Comparison of ENCODE assay signal across 8 cellular contexts in the genomic region with DNA sequence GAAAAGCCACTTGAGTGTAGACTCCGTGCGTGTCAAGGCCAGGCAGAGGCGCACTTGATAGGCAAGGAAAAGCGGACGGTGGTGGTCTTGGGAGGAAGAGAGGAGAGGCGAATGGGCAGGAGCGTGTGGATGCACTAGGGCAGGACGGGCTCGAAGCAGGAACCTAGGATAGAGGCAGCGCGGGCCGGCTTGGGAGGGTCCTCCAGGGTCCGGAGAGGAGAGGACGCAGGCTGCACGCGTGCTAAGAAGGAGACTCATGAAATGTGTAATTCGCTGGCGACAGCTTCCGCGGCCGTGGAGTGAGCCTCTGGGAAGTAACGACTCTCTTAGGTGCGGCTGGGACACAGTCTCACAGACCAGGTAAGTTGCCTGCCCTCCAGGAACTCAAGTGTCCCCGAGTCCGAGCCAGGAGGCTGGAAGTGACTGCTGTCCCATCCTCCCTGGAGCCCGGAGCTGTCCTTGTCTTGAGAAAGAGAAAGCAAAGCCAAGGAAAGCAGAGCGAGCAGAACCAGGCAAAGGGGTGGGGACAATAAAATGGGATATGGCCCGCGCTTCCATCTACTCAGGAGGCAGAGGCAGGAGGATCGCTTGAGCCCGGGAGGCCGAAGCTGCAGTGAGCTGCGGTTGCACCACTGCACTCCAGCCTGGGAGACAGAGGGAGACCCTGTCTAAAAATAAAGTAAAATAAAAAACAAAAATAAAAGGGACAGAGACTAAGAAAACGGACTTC.
DNase-seq lines count a peak whose midpoint lies in the region; ATAC-seq and TF ChIP-seq lines count a peak whose summit lies in the region.

No MANE protein-coding gene starts in this region.

- in situ Hi-C loops in HAP-1 (cut with MboI; ENCODE audit: low sequenced_read_pairs): no loop called here

- TF ChIP-seq POLR2A in GM18505 (IDR thresholded peaks at IDR 0.05; ENCODE audit: borderline replicate concordance, extremely low read depth, insufficient read depth, insufficient read length): no peak

- H3K27me3 ChIP-seq in HAP-1 (ENCODE audit: low read depth): no peaks in the 10 kb centered on the region

- DNase-seq in HAP-1 (ENCODE audit: low spot score in 2 of 2) (no peak), foreskin fibroblast (no peak), skeletal muscle cell (ENCODE audit: low read depth) (no peak), Kasumi-1 (lab: John Stamatoyannopoulos, UW) (no peak), LoVo (ENCODE audit: low spot score) (no peak)

- peaks cover 12% of the 10 kb centered on the region for H3K4me1 ChIP-seq in HAP-1

- TF ChIP-seq CTCF in VCaP (conservative IDR thresholded peaks at IDR 0.05) (no peak), foreskin fibroblast (IDR thresholded peaks at IDR 0.05; ENCODE audit: low read depth, low read length) (no peak)

- ATAC-seq in GM21576 (IDR thresholded peaks at IDR 0.05; ENCODE audit: unreplicated experiment) (no peak), GM18505 (IDR thresholded peaks at IDR 0.05; ENCODE audit: unreplicated experiment) (no peak)

- H3K9me3 ChIP-seq in HAP-1: no peaks in the 10 kb centered on the region

- H3K4me3 ChIP-seq in HAP-1 (peak overlapping the region; percentile 78), foreskin fibroblast (ENCODE audit: low read depth in 1 of 2, low read length in 2 of 2) (peak overlapping the region; percentile 78 to 86), skeletal muscle cell (ENCODE audit: low read depth, low read length) (peak overlapping the region; percentile 86)

- H3K36me3 ChIP-seq in HAP-1 (replicated peaks): no peaks in the 10 kb centered on the region

- peak overlapping the region; percentile 81 for H3K27ac ChIP-seq in VCaP
